Comparison of ENCODE assay signal across 16 cellular contexts in genomic region chr7:146661929-146662328, GRCh38.
DNase-seq lines count a peak whose midpoint lies in the region; ATAC-seq and TF ChIP-seq lines count a peak whose summit lies in the region.
"Had no signal": no experiment of that assay in that cellular context is flagged by ENCODE, and none has a peak within 500 bp of the region (broad histone marks: within the 10 kb centered on the region; RNA-seq: fewer than 3 reads in every experiment).

No MANE protein-coding gene starts in this region.

- H3K4me1 ChIP-seq in SK-N-SH (ENCODE audit: control insufficient read depth in 1 of 2, insufficient read depth in 2 of 2, low read depth in 1 of 2, low read length in 1 of 2) = peaks cover 0 to 20% of the 10 kb centered on the region in 2 experiments; a peak in 2 of 4 replicates
- peaks cover 3% of the 10 kb centered on the region; the same call in 1 of the 2 replicates for H3K4me1 ChIP-seq in HEK293 (ENCODE audit: control insufficient read depth, insufficient read depth, low read length)
- no peaks in the 10 kb centered on the region for H3K4me1 ChIP-seq in sigmoid colon
- H3K4me1 ChIP-seq: Caco-2 had no signal

- TF ChIP-seq CTCF in SK-N-SH (IDR thresholded peaks at IDR 0.05) (no peak), HEK293 (tag by site-specific recombination; IDR thresholded peaks at IDR 0.05) (no peak), sigmoid colon (IDR thresholded peaks at IDR 0.05) (no peak)

- H3K79me2 ChIP-seq in SK-N-SH (ENCODE audit: insufficient read depth) = no peaks in the 10 kb centered on the region

- POLR2A ChIA-PET in SK-N-SH (lab: Yijun Ruan, JAX) (no interaction called here), HEK293 (lab: Yijun Ruan, JAX) (no interaction called here)

- DNase-seq in SK-N-SH = no peak
- DNase-seq in SK-N-DZ (ENCODE audit: low spot score) = peak; percentile 47
- no peak for DNase-seq in sigmoid colon
- DNase-seq in NCI-H524 (lab: John Stamatoyannopoulos, UW) = no peak
- DNase-seq: 8988T; ACHN; Caco-2; Calu3; CD4-positive, alpha-beta T cell; CD8-positive, alpha-beta T cell; DMS79 treated with DMSO at 0.1 percent for 48 hours; GF-D8 had no signal

- H3K36me3 ChIP-seq in SK-N-SH (replicated peaks in 1 of 2; ENCODE audit: control insufficient read depth in 1 of 2, insufficient read depth in 2 of 2, low read length in 1 of 2) = no peaks in the 10 kb centered on the region
- H3K36me3 ChIP-seq in HEK293 (ENCODE audit: control insufficient read depth in 2 of 2, insufficient read depth in 1 of 2, low read length in 2 of 2) = no peaks in the 10 kb centered on the region
- no peaks in the 10 kb centered on the region for H3K36me3 ChIP-seq in sigmoid colon
- H3K36me3 ChIP-seq: BLaER1 treated with 17β-estradiol and CSF1 and Interleukin-3, amounts not matched to agents 10 nM and 100 nM had no signal

- no peak overlapping the region for H3K9ac ChIP-seq in SK-N-SH
- H3K9ac ChIP-seq: BLaER1 treated with 17β-estradiol and CSF1 and Interleukin-3, amounts not matched to agents 10 nM and 100 nM had no signal

- no peaks in the 10 kb centered on the region for H3K9me3 ChIP-seq in SK-N-SH
- no peaks in the 10 kb centered on the region for H3K9me3 ChIP-seq in HEK293 (ENCODE audit: control insufficient read depth, insufficient read depth, low read depth, low read length)
- H3K9me3 ChIP-seq in sigmoid colon = no peaks in the 10 kb centered on the region

- no peak overlapping the region for H2AFZ ChIP-seq in SK-N-SH (ENCODE audit: low read depth)

- no peaks in the 10 kb centered on the region for H3K9me2 ChIP-seq in SK-N-SH

- TF ChIP-seq POLR2A in sigmoid colon (IDR thresholded peaks at IDR 0.05) = no peak

- H3K27ac ChIP-seq in SK-N-SH (ENCODE audit: low read depth in 2 of 2, low read length in 1 of 2) (no peak overlapping the region; a peak in 1 of 4 replicates), HEK293 (ENCODE audit: extremely low read depth, low read depth, low read length) (no peak overlapping the region), sigmoid colon (no peak overlapping the region)
- H3K27ac ChIP-seq: BLaER1 treated with 17β-estradiol and CSF1 and Interleukin-3, amounts not matched to agents 10 nM and 100 nM; C4-2B had no signal

- no peak overlapping the region for H3K4me2 ChIP-seq in SK-N-SH
- H3K4me2 ChIP-seq: BLaER1 treated with 17β-estradiol and CSF1 and Interleukin-3, amounts not matched to agents 10 nM and 100 nM had no signal

- no peaks in the 10 kb centered on the region for H4K20me1 ChIP-seq in SK-N-SH (ENCODE audit: insufficient read depth)
- H4K20me1 ChIP-seq: BLaER1 treated with 17β-estradiol and CSF1 and Interleukin-3, amounts not matched to agents 10 nM and 100 nM had no signal

- WGBS in SK-N-SH (ENCODE audit: low lambda C conversion rate) = 60% methylated on average over 12 of the region's 12 CpGs
- WGBS in sigmoid colon, 2 donors = 70 to 79% methylated on average over 12 of the region's 12 CpGs

- no peak for ATAC-seq in SK-N-SH treated with all-trans-retinoic acid at 6 μM for 48 hours
- ATAC-seq: CD8-positive, alpha-beta T cell had no signal

- CTCF ChIA-PET in SK-N-SH (lab: Yijun Ruan, JAX) (no interaction called here), HEK293 (lab: Yijun Ruan, JAX) (no interaction called here)

- TF ChIP-seq EP300 in SK-N-SH (IDR thresholded peaks at IDR 0.05; ENCODE audit: borderline replicate concordance in 1 of 2, low read depth in 1 of 2, low read length in 1 of 2) (no peak), sigmoid colon (IDR thresholded peaks at IDR 0.05) (no peak)

- H3K4me3 ChIP-seq in SK-N-SH (ENCODE audit: low read depth in 2 of 2, low read length in 1 of 2) (no peak overlapping the region), HEK293 (ENCODE audit: low read depth, low read length) (no peak overlapping the region), sigmoid colon (no peak overlapping the region)
- H3K4me3 ChIP-seq: BLaER1 treated with 17β-estradiol and CSF1 and Interleukin-3, amounts not matched to agents 10 nM and 100 nM had no signal

- intact Hi-C loops in sigmoid colon (cut with DNase I) = no loop called here

- no peak for TF ChIP-seq RAD21 in SK-N-SH (IDR thresholded peaks at IDR 0.05; ENCODE audit: low read length)

- H3F3A ChIP-seq in SK-N-SH (replicated peaks; ENCODE audit: insufficient read depth) = no peaks in the 10 kb centered on the region

- H3K27me3 ChIP-seq in SK-N-SH (ENCODE audit: insufficient read depth) (no peaks in the 10 kb centered on the region), sigmoid colon (no peaks in the 10 kb centered on the region)
- H3K27me3 ChIP-seq: BLaER1 treated with 17β-estradiol and CSF1 and Interleukin-3, amounts not matched to agents 10 nM and 100 nM had no signal

TF ChIP-seq in SK-N-SH, 30 proteins besides CTCF, POLR2A, EP300 and RAD21:
- peak; percentile 42; the same call in 1 of the 2 replicates for TF ChIP-seq GATA2 (CRISPR knock-in tag; IDR thresholded peaks at IDR 0.05)
- no peak for TF ChIP-seq IRF3 (IDR thresholded peaks at IDR 0.05; ENCODE audit: low read depth, low read length)
- TF ChIP-seq CHD2 (IDR thresholded peaks at IDR 0.05; ENCODE audit: low read length, partially characterized antibody) = no peak
- no peak for TF ChIP-seq POLR2AphosphoS5 (IDR thresholded peaks at IDR 0.05; ENCODE audit: low read depth, low read length)
TF ChIP-seq in SK-N-SH: peak in this region for 1.

TF ChIP-seq in SK-N-SH treated with all-trans-retinoic acid at 6 μM for 48 hours, 23 proteins besides CTCF, POLR2A, EP300 and RAD21 (continues in another document):
- TF ChIP-seq CSRNP3 (CRISPR knock-in tag; IDR thresholded peaks at IDR 0.05) (no peak), TOX (CRISPR knock-in tag; IDR thresholded peaks at IDR 0.05; ENCODE audit: borderline replicate concordance) (no peak), ARNTL (CRISPR knock-in tag; IDR thresholded peaks at IDR 0.05; ENCODE audit: borderline replicate concordance, low read depth) (no peak), ISL1 (CRISPR knock-in tag; IDR thresholded peaks at IDR 0.05) (no peak), ZFP3 (CRISPR knock-in tag; IDR thresholded peaks at IDR 0.05) (no peak), ESRRG (CRISPR knock-in tag; IDR thresholded peaks at IDR 0.05) (no peak), RARB (CRISPR knock-in tag; IDR thresholded peaks at IDR 0.05) (no peak)

TF ChIP-seq in HEK293, 187 proteins besides CTCF, POLR2A, EP300 and RAD21:
- no peak for TF ChIP-seq ZNF529 (tag by site-specific recombination; IDR thresholded peaks at IDR 0.05; ENCODE audit: insufficient replicate concordance)
- peak; percentile 51 for TF ChIP-seq PRDM10 (tag by site-specific recombination; IDR thresholded peaks at IDR 0.05)
- 0 out of 2 replicates have a peak, but pooled peaks have one; percentile 16 for TF ChIP-seq PRDM4 (tag by site-specific recombination; IDR thresholded peaks at IDR 0.05)
